35 cellular contexts compared by ENCODE assay signal in genomic region chr20:49995586-49995985, GRCh38. TPM values are rescaled to one million over a fixed set of nuclear protein-coding genes. Genes with fewer than 3 reads are reported as not detected.
"Had no signal": no experiment of that assay in that cellular context is flagged by ENCODE, and none has a peak within 500 bp of the region (broad histone marks: within the 10 kb centered on the region; RNA-seq: fewer than 3 reads in every experiment).

No MANE protein-coding gene starts in this region.

- H3K27me3 ChIP-seq: MG63 had no signal

- H3K9ac ChIP-seq: KMS-11 had no signal

- H3K36me3 ChIP-seq: MG63 had no signal

- H3K4me2 ChIP-seq: KMS-11 had no signal

- H3K4me3 ChIP-seq: MG63 had no signal

- H3K9me3 ChIP-seq: MG63 had no signal

- DNase-seq: Kasumi-1, KG1, MG63, MM.1S, MV-4-11, NCI-H1048, NCI-H1092, NCI-H1092 treated with DMSO at 0.1 percent for 48 hours, NCI-H1105, NCI-H1105 treated with DMSO at 0.1 percent for 48 hours, NCI-H1417, NCI-H1417 treated with DMSO at 0.1 percent for 48 hours, NCI-H1436, NCI-H1436 treated with DMSO at 0.1 percent for 48 hours, NCI-H146, NCI-H1694, NCI-H1694 treated with DMSO at 0.1 percent for 48 hours, NCI-H187, NCI-H187 treated with DMSO at 0.1 percent for 48 hours, NCI-H1930, NCI-H2029, NCI-H2029 treated with DMSO at 0.1 percent for 48 hours, NCI-H2081, NCI-H2081 treated with DMSO at 0.1 percent for 48 hours, NCI-H2107, NCI-H2171, NCI-H2171 treated with DMSO at 0.1 percent for 48 hours, NCI-H2227 treated with DMSO at 0.1 percent for 48 hours, NCI-H226, NCI-H345, NCI-H446, NCI-H446 treated with DMSO at 0.1 percent for 48 hours, NCI-H510A had no signal

- H3K27ac ChIP-seq: KMS-11 had no signal

RNA-seq across cellular contexts. Expression of gene SNAI1, which starts 12.8 kb away (rescaled TPM):
- total RNA-seq: LHCN-M2 had no signal
